ENCODE assay signal across 23 cellular contexts in genomic region chr10:75265856-75266255, GRCh38.
"Had no signal": no experiment of that assay in that cellular context is flagged by ENCODE, and none has a peak within 500 bp of the region (broad histone marks: within the 10 kb centered on the region; RNA-seq: fewer than 3 reads in every experiment).

No MANE protein-coding gene starts in this region.

- H3K4me3 ChIP-seq: coronary artery, gastrocnemius medialis, heart right ventricle, ovary, right atrium auricular region, sigmoid colon, skin epidermis, testis, tibial nerve, upper lobe of right lung, vagina had no signal

- H3K9me3 ChIP-seq: gastrocnemius medialis, heart right ventricle, ovary, right atrium auricular region, sigmoid colon, testis, upper lobe of right lung, vagina had no signal

- H3K27me3 Mint-ChIP-seq: stimulated activated naive B cell treated with anti-CD40 and anti-IgM and Interleukin-4, amounts not matched to agents 10 μg/mL and 1 μg/mL and 100 μg/mL, for 72 hours; stimulated activated naive CD8-positive, alpha-beta T cell treated with anti-CD3 and anti-CD28 coated beads, Interleukin-15, amount 100 ng/mL, for 72 hours had no signal

- H3K27me3 ChIP-seq: heart right ventricle, ovary, right atrium auricular region, sigmoid colon, testis, tibial nerve, upper lobe of right lung, vagina had no signal

- H3K36me3 Mint-ChIP-seq: immature natural killer cell; naive thymus-derived CD4-positive, alpha-beta T cell; stimulated activated naive B cell treated with anti-CD40 and anti-IgM and Interleukin-4, amounts not matched to agents 10 μg/mL and 1 μg/mL and 100 μg/mL, for 72 hours had no signal

- H3K4me1 Mint-ChIP-seq: immature natural killer cell; neural crest cell; stimulated activated naive CD8-positive, alpha-beta T cell treated with anti-CD3 and anti-CD28 coated beads, Interleukin-15, amount 100 ng/mL, for 72 hours had no signal

- H3K36me3 ChIP-seq: gastrocnemius medialis, heart right ventricle, ovary, right atrium auricular region, sigmoid colon, tibial nerve, upper lobe of right lung, vagina had no signal

- FAIRE-seq: keratinocyte had no signal

- H3K4me3 Mint-ChIP-seq: immature natural killer cell; naive thymus-derived CD4-positive, alpha-beta T cell; neural crest cell; stimulated activated naive B cell treated with anti-CD40 and anti-IgM and Interleukin-4, amounts not matched to agents 10 μg/mL and 1 μg/mL and 100 μg/mL, for 72 hours; stimulated activated naive CD8-positive, alpha-beta T cell treated with anti-CD3 and anti-CD28 coated beads, Interleukin-15, amount 100 ng/mL, for 72 hours had no signal

- H3K27ac ChIP-seq: coronary artery, gastrocnemius medialis, heart right ventricle, ovary, right atrium auricular region, sigmoid colon, skin epidermis, testis, tibial nerve, upper lobe of right lung, vagina had no signal

- H3K9me3 Mint-ChIP-seq: immature natural killer cell; stimulated activated naive B cell treated with anti-CD40 and anti-IgM and Interleukin-4, amounts not matched to agents 10 μg/mL and 1 μg/mL and 100 μg/mL, for 72 hours had no signal

- H3K27ac Mint-ChIP-seq: immature natural killer cell; naive thymus-derived CD4-positive, alpha-beta T cell; stimulated activated naive CD8-positive, alpha-beta T cell treated with anti-CD3 and anti-CD28 coated beads, Interleukin-15, amount 100 ng/mL, for 72 hours had no signal

- H3K4me1 ChIP-seq: gastrocnemius medialis, right atrium auricular region, sigmoid colon, testis, upper lobe of right lung had no signal

- DNase-seq: effector CD4-positive, alpha-beta T cell; gastrocnemius medialis; heart right ventricle; immature natural killer cell; left colon; mesendoderm; naive thymus-derived CD4-positive, alpha-beta T cell; nucleus accumbens; ovary; sigmoid colon; stimulated activated CD4-positive, alpha-beta T cell treated with anti-CD3 and anti-CD28 coated beads, Interleukin-2, amount 100 ng/mL, for 24 hours; stimulated activated CD4-positive, alpha-beta T cell treated with anti-CD3 and anti-CD28 coated beads, Interleukin-4, amount 100 ng/mL, for 4 hours; stimulated activated naive B cell treated with anti-CD40 and anti-IgM and Interleukin-4, amounts not matched to agents 10 μg/mL and 1 μg/mL and 100 μg/mL, for 72 hours; stimulated activated naive CD8-positive, alpha-beta T cell treated with anti-CD3 and anti-CD28 coated beads, Interleukin-15, amount 100 ng/mL, for 72 hours; testis; upper lobe of right lung had no signal
